Comparison of ENCODE assay signal across 1 cellular context in the genomic region with DNA sequence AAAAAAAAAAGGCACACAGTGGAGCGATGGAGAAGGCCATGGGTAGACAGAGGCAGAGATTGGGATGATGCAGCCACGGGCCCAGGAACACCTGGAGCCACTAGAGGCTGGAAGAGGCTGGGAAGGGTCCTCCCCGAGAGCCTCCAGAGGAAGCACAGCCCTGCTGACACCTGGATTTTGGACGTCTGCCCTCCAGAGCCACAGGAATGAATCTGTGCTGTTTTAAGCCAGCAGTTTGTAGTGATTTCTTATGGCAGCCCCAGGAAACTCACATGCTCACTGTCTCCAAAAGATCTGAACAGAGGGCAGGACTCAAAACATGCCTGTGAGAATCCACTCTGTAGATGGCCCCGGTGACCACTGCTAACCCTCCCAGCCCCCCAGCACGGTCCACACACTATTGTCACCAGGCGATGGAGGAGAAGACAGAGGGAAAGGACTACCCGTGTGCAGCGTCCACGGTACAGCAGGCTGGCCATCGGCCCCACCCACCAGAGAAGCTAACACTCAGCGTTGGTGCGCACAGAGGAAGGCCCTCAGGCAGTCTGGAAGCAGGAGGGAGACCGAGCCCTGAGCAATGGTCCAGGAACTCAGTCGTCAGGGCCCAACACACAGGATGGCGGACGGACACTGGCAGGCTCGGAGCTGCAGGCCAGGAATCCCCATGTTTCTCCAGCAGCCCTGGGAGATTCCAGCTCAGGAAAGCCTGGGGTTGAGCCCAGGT.
TF ChIP-seq lines count a peak whose summit lies in the region.

No MANE protein-coding gene starts in this region.

TF ChIP-seq in GM12878, 131 proteins besides CTCF, POLR2A, EP300 and RAD21 (continued from another document):
- no peak for TF ChIP-seq CUX1 (IDR thresholded peaks at IDR 0.05; ENCODE audit: insufficient replicate concordance, low read depth, low read length)
- TF ChIP-seq, protein P1, sequence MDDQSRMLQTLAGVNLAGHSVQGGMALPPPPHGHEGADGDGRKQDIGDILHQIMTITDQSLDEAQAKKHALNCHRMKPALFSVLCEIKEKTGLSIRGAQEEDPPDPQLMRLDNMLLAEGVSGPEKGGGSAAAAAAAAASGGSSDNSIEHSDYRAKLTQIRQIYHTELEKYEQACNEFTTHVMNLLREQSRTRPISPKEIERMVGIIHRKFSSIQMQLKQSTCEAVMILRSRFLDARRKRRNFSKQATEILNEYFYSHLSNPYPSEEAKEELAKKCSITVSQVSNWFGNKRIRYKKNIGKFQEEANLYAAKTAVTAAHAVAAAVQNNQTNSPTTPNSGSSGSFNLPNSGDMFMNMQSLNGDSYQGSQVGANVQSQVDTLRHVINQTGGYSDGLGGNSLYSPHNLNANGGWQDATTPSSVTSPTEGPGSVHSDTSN (IDR thresholded peaks at IDR 0.05; ENCODE audit: insufficient replicate concordance, low read depth, low read length), result no peak
- TF ChIP-seq MXI1 (IDR thresholded peaks at IDR 0.05; ENCODE audit: low read depth, low read length), result no peak
- TF ChIP-seq RCOR1 (conservative IDR thresholded peaks at IDR 0.05; ENCODE audit: low read depth, low read length), result no peak
- no peak for TF ChIP-seq GABPA (IDR thresholded peaks at IDR 0.05; ENCODE audit: low read depth)
- TF ChIP-seq MEF2A (IDR thresholded peaks at IDR 0.05; ENCODE audit: insufficient read depth, low read depth, low read length), result no peak
